8 cellular contexts compared by ENCODE assay signal in the genomic region with DNA sequence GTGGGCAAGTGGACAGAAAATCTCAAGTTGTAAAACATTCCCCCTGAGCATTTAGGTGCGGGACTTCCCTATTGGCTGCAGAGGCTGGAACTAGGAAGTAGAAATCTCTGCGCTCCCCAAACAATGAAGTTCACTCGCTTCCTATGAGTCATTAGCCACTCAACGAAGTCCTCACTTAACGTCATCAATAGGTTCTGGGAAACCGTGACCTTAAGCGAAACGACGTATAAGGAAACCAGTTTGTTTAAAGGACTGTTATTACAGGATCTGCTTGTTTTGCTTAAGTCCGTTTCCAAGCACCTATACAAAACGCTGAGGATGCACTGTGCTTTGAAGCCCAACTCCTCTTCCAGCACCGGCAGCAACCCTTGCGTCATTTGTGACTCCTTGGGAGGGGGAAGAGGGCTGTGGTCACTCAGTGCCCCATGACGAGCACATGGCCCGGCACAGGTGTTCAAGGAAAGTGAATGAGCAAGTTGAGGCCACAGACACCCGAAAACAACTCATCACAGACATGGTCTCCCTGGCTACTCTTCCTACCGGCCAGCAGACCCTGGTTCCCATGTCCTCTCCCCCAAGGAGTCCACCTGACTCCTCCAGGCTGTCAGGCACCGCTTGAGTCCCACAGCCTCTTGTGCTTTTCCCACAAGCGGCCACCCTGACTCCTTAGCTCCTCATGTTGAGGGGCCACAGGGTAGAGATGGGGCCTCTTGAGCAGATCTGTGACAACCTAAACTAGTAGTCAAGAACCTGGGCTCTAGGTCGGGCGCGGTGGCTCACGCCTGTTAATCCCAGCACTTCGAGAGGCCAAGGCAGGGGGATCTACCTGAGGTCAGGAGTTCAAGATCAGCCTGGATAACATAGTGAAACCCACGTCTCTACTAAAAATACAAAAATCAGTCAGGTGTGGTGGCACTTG. TPM values are rescaled to one million over a fixed set of nuclear protein-coding genes. Genes with fewer than 3 reads are reported as not detected.
DNase-seq lines count a peak whose midpoint lies in the region; ATAC-seq and TF ChIP-seq lines count a peak whose summit lies in the region.

No MANE protein-coding gene starts in this region.

- H3K9me3 ChIP-seq in mucosa of stomach (ENCODE audit: control insufficient read depth, low read length) (no peaks in the 10 kb centered on the region), uterus (no peaks in the 10 kb centered on the region)

- intact Hi-C loops in uterus (cut with DNase I; ENCODE audit: low total_unique reads) = no loop called here

- peak overlapping the region in 1 of 2 donors; percentile 10 for H3K4me3 ChIP-seq in cardiac fibroblast (replicated peaks in 1 of 2; ENCODE audit: low read depth in 2 of 2, low read length in 2 of 2)
- H3K4me3 ChIP-seq in mucosa of stomach (ENCODE audit: low read length) = no peak overlapping the region
- H3K4me3 ChIP-seq in uterus = no peak overlapping the region

- H3K36me3 ChIP-seq in mucosa of stomach (ENCODE audit: control insufficient read depth, insufficient read depth, low read length) (peaks cover 6% of the 10 kb centered on the region), uterus (no peaks in the 10 kb centered on the region)

- H3K4me1 ChIP-seq in mucosa of stomach (ENCODE audit: control insufficient read depth, insufficient read depth, low read length) = peaks cover 20% of the 10 kb centered on the region
- H3K4me1 ChIP-seq in uterus = peaks cover 6 to 21% of the 10 kb centered on the region in 2 donors

- peak overlapping the region; percentile 11 for H3K9ac ChIP-seq in mucosa of stomach (ENCODE audit: low read length)

- TF ChIP-seq POLR2A in uterus (IDR thresholded peaks at IDR 0.05) = peak in 1 of 2 donors; percentile 31

- no peaks in the 10 kb centered on the region for H3K27me3 ChIP-seq in mucosa of stomach (ENCODE audit: control insufficient read depth, insufficient read depth, low read length)
- H3K27me3 ChIP-seq in uterus = no peaks in the 10 kb centered on the region

- peak overlapping the region; percentile 38 to 52 for H3K27ac ChIP-seq in uterus

- ATAC-seq in GM18873 (IDR thresholded peaks at IDR 0.05; ENCODE audit: low FRiP score, unreplicated experiment) = no peak

- TF ChIP-seq CTCF in cardiac fibroblast (IDR thresholded peaks at IDR 0.05; ENCODE audit: low read depth, low read length) = no peak
- TF ChIP-seq CTCF in uterus (IDR thresholded peaks at IDR 0.05) = no peak

- DNase-seq in GF-D8 (lab: John Stamatoyannopoulos, UW) = peak; percentile 57
- peak; percentile 99 for DNase-seq in HT1080 (ENCODE audit: low read depth)
- DNase-seq in T-helper 2 cell = peak in 4 of 5 experiments; percentile 64 to 93 (median 69)
- peak; percentile 95 to 99 for DNase-seq in cardiac fibroblast (ENCODE audit: low read depth in 2 of 2)
- DNase-seq in uterus = no peak
- DNase-seq in NCI-H1694 (lab: John Stamatoyannopoulos, UW) = no peak

RNA-seq across cellular contexts. Expression of a gene that starts 4.8 kb away (rescaled TPM):
- 222 and 315 TPM in 2 replicates for total RNA-seq in HT1080 (2014; rRNA removed; shearing (Covaris generic))
- 3,000 and 3,125 TPM in 2 replicates for polyA plus RNA-seq in HT1080 (2015; cell fraction: cytosol; rRNA removed)
- polyA plus RNA-seq in HT1080 (2015; cell fraction: nucleus; rRNA removed) = 867 and 978 TPM in 2 replicates
- total RNA-seq in uterus = 1,000 to 10,000 TPM in 3 of 4 donors, 10 to 100 TPM in 1; 50.5 to 6,434 (median 2,757) TPM

RNA-seq across cellular contexts. Expression of a gene that starts 14.4 kb away (rescaled TPM):
- 86.2 and 91.6 TPM in 2 replicates for total RNA-seq in HT1080 (2014; rRNA removed; shearing (Covaris generic))
- polyA plus RNA-seq in HT1080 (2015; cell fraction: cytosol; rRNA removed) = 43.2 TPM in 2 replicates
- polyA plus RNA-seq in HT1080 (2015; cell fraction: nucleus; rRNA removed) = 130 and 143 TPM in 2 replicates
- total RNA-seq in uterus = 100 to 1,000 TPM in 1 of 4 donors, 10 to 100 TPM in 3; 11.8 to 119 (median 40.0) TPM

RNA-seq across cellular contexts. Expression of a gene that starts 18.5 kb away (rescaled TPM):
- 14.0 and 16.5 TPM in 2 replicates for total RNA-seq in HT1080 (2014; rRNA removed; shearing (Covaris generic))
- polyA plus RNA-seq in HT1080 (2015; cell fraction: cytosol; rRNA removed) = 10.7 and 13.8 TPM in 2 replicates
- 52.7 and 64.9 TPM in 2 replicates for polyA plus RNA-seq in HT1080 (2015; cell fraction: nucleus; rRNA removed)
- total RNA-seq in uterus = 100 to 1,000 TPM in 1 of 4 donors, 10 to 100 TPM in 1, 1 to 10 TPM in 2; 5.1 to 120 (median 21.6) TPM

RNA-seq across cellular contexts. Expression of a gene that starts 24.3 kb away (rescaled TPM):
- 1.3 and 2.8 TPM in 2 replicates for total RNA-seq in HT1080 (2014; rRNA removed; shearing (Covaris generic))
- polyA plus RNA-seq in HT1080 (2015; cell fraction: cytosol; rRNA removed) = 11.0 and 13.4 TPM in 2 replicates
- 17.9 and 20.1 TPM in 2 replicates for polyA plus RNA-seq in HT1080 (2015; cell fraction: nucleus; rRNA removed)
- 100 to 1,000 TPM in 2 of 4 donors, 10 to 100 TPM in 1, 1 to 10 TPM in 1; 5.0 to 276 (median 145) TPM for total RNA-seq in uterus

RNA-seq across cellular contexts. Expression of a gene that starts 39.8 kb away (rescaled TPM):
- total RNA-seq in HT1080 (2014; rRNA removed; shearing (Covaris generic)) = 24.6 and 47.3 TPM in 2 replicates
- polyA plus RNA-seq in HT1080 (2015; cell fraction: cytosol; rRNA removed) = 24.8 and 28.7 TPM in 2 replicates
- polyA plus RNA-seq in HT1080 (2015; cell fraction: nucleus; rRNA removed) = 19.0 and 23.9 TPM in 2 replicates
- 100 to 1,000 TPM in 1 of 4 donors, 10 to 100 TPM in 3; 15.6 to 282 (median 40.8) TPM for total RNA-seq in uterus

Comparison
In these comparisons a context has a peak if more than half of its experiments do, and no peak if none do; other contexts are left out.
1. DNase-seq: peak in GF-D8 (single experiment), HT1080 (single experiment), T-helper 2 cell (4 of 5) and cardiac fibroblast (2 of 2); none in uterus (0 of 2) and NCI-H1694 (single experiment).